20 cellular contexts compared by ENCODE assay signal in the genomic region with DNA sequence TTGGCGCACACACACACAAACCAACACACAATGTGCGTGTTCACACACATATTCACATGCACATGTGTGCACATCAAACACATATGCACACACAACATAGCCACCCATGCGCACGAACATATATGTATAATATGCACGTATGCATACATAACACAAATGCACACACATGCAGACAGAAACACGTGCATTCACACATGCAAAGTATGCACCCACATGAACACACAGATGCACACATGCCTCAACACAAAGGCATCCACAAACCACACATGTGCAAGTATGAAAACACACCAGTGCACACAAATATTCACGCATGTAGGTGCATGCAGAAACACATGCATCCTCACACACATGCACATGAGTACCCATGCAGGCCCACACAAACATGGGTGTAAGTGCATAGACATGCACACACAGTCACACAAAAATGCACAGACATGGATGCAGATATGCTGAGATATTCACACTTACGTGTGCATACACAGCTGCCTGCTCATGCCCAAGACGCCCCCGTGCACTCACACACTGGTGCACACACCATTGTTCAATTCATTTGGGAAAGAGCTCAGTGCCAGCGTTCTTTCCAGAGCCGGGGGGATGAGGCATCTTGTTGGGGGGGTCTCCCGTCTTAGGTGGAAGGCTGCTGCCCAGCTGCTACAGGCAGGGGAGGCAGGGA. TPM values are rescaled to one million over a fixed set of nuclear protein-coding genes. Genes with fewer than 3 reads are reported as not detected.
DNase-seq lines count a peak whose midpoint lies in the region; ATAC-seq, FAIRE-seq and TF ChIP-seq lines count a peak whose summit lies in the region.
"Had no signal": no experiment of that assay in that cellular context is flagged by ENCODE, and none has a peak within 500 bp of the region (broad histone marks: within the 10 kb centered on the region; RNA-seq: fewer than 3 reads in every experiment).

No MANE protein-coding gene starts in this region.

- H2AK5ac ChIP-seq in neuronal stem cell (ENCODE audit: low read depth, low read length) = no peak overlapping the region

- no peak overlapping the region for H2BK5ac ChIP-seq in neuronal stem cell (ENCODE audit: low read length)

- H3K14ac ChIP-seq in neuronal stem cell (ENCODE audit: low read length) = no peak overlapping the region

- peaks cover 2% of the 10 kb centered on the region for H3K79me1 ChIP-seq in neuronal stem cell (ENCODE audit: low read depth, low read length)

- H3K9ac ChIP-seq in BLaER1 treated with 17β-estradiol and CSF1 and Interleukin-3, amounts not matched to agents 10 nM and 100 nM = no peak overlapping the region
- no peak overlapping the region for H3K9ac ChIP-seq in neuronal stem cell (ENCODE audit: low read depth, low read length, poor library complexity)
- H3K9ac ChIP-seq: GM23248 had no signal

- no peak overlapping the region for H3K18ac ChIP-seq in neuronal stem cell (ENCODE audit: low read length)

- H3K23ac ChIP-seq in neuronal stem cell (ENCODE audit: low read depth, low read length, poor library complexity) = no peak overlapping the region

- no peak overlapping the region for H3K27ac ChIP-seq in BLaER1 treated with 17β-estradiol and CSF1 and Interleukin-3, amounts not matched to agents 10 nM and 100 nM
- H3K27ac ChIP-seq in coronary artery (peak overlapping the region; percentile 21 to 48), neuronal stem cell (replicated peaks; ENCODE audit: low read length) (no peak overlapping the region)
- H3K27ac ChIP-seq: GM23248 had no signal

- DNase-seq in HTR-8/SVneo (ENCODE audit: insufficient read length, low spot score) (no peak), coronary artery (ENCODE audit: low spot score) (no peak), neuronal stem cell (ENCODE audit: low spot score) (no peak), cerebellar nuclear complex (lab: John Stamatoyannopoulos, UW) (no peak), activated T-cell treated with anti-CD3 and anti-CD28 coated beads for 4 hours (no peak)
- DNase-seq in activated T-cell treated with anti-CD3 and anti-CD28 coated beads, Interleukin-2, amount 50 U/mL, for 48 hours = no peak
- DNase-seq: C1 segment of cervical spinal cord; Calu3; CD4-positive, alpha-beta memory T cell; DMS53; GF-D8; H9 had no signal

- H3K4me3 ChIP-seq in BLaER1 treated with 17β-estradiol and CSF1 and Interleukin-3, amounts not matched to agents 10 nM and 100 nM = no peak overlapping the region
- no peak overlapping the region for H3K4me3 ChIP-seq in coronary artery
- peak overlapping the region in 1 of 2 donors; percentile 65 for H3K4me3 ChIP-seq in neuronal stem cell (ENCODE audit: low read length in 2 of 2)
- H3K4me3 ChIP-seq: GM23248 had no signal

- no peak overlapping the region for H3K4ac ChIP-seq in neuronal stem cell (ENCODE audit: low read length)

- peak; percentile 72 for FAIRE-seq in HTR-8/SVneo (lab: Jason Lieb, UNC)
- FAIRE-seq: A204.1, GM12891, GM18507 had no signal

- TF ChIP-seq CTCF in coronary artery (IDR thresholded peaks at IDR 0.05) = no peak

- no CpG with 5 or more reads among the region's 13 CpGs for WGBS in neuronal stem cell (ENCODE audit: extremely low coverage in 2 of 2, insufficient read length in 2 of 2, insufficient replicate concordance in 1 of 2), 2 donors

- no peak overlapping the region for H2BK120ac ChIP-seq in neuronal stem cell (ENCODE audit: low read depth, low read length)

- no peaks in the 10 kb centered on the region for H3K36me3 ChIP-seq in BLaER1 treated with 17β-estradiol and CSF1 and Interleukin-3, amounts not matched to agents 10 nM and 100 nM
- H3K36me3 ChIP-seq in neuronal stem cell (replicated peaks in 1 of 2; ENCODE audit: control insufficient read depth in 2 of 2, insufficient read depth in 2 of 2, low read length in 2 of 2) = peaks cover 0 to 5% of the 10 kb centered on the region in 2 donors

- ATAC-seq in GM19351 (IDR thresholded peaks at IDR 0.05; ENCODE audit: unreplicated experiment) = no peak
- ATAC-seq: HCT116 had no signal

- H3K4me1 ChIP-seq in BLaER1 treated with 17β-estradiol and CSF1 and Interleukin-3, amounts not matched to agents 10 nM and 100 nM = peaks cover 19 to 57% (median 52%) of the 10 kb centered on the region in 10 experiments
- H3K4me1 ChIP-seq in neuronal stem cell (ENCODE audit: control insufficient read depth in 2 of 2, insufficient read depth in 1 of 2, low read depth in 1 of 2, low read length in 2 of 2) = peaks cover 0 to 8% of the 10 kb centered on the region in 2 donors

- H3K4me2 ChIP-seq in BLaER1 treated with 17β-estradiol and CSF1 and Interleukin-3, amounts not matched to agents 10 nM and 100 nM = peak overlapping the region; percentile 79 to 99 (median 91); a peak in 20 of 22 replicates
- no peak overlapping the region for H3K4me2 ChIP-seq in neuronal stem cell (ENCODE audit: insufficient read depth, low read length, poor library complexity, severe bottlenecking)

- peaks cover 0 to 73% (median 49%) of the 10 kb centered on the region in 11 experiments; a peak in 17 of 22 replicates for H4K20me1 ChIP-seq in BLaER1 treated with 17β-estradiol and CSF1 and Interleukin-3, amounts not matched to agents 10 nM and 100 nM

- no peak overlapping the region for H2AFZ ChIP-seq in neuronal stem cell (ENCODE audit: low read length)
- H2AFZ ChIP-seq: GM23248 had no signal

- H2BK12ac ChIP-seq in neuronal stem cell (ENCODE audit: low read length) = no peak overlapping the region

- peaks cover 34 to 86% (median 68%) of the 10 kb centered on the region in 11 experiments for H3K27me3 ChIP-seq in BLaER1 treated with 17β-estradiol and CSF1 and Interleukin-3, amounts not matched to agents 10 nM and 100 nM
- peaks cover 0 to 51% (median 11%) of the 10 kb centered on the region in 3 experiments for H3K27me3 ChIP-seq in neuronal stem cell (ENCODE audit: control insufficient read depth in 3 of 3, insufficient read depth in 3 of 3, low read depth in 1 of 3, low read length in 3 of 3)

- peak overlapping the region; percentile 33 for H4K8ac ChIP-seq in neuronal stem cell (ENCODE audit: low read depth, low read length)

- no peaks in the 10 kb centered on the region for H3K9me3 ChIP-seq in BLaER1 treated with 17β-estradiol and CSF1 and Interleukin-3, amounts not matched to agents 10 nM and 100 nM (replicated peaks in 1 of 11)
- no peaks in the 10 kb centered on the region for H3K9me3 ChIP-seq in neuronal stem cell (replicated peaks in 1 of 2; ENCODE audit: control insufficient read depth in 2 of 2, insufficient read depth in 1 of 2, low read depth in 1 of 2, low read length in 2 of 2)

- H2BK15ac ChIP-seq in neuronal stem cell (ENCODE audit: low read length) = no peak overlapping the region

- no peak overlapping the region for H4K91ac ChIP-seq in neuronal stem cell (ENCODE audit: low read depth, low read length, poor library complexity)

RNA-seq across cellular contexts. Expression of gene ARHGEF16, which starts 52.7 kb away (rescaled TPM):
- 1.5 TPM for polyA plus RNA-seq in neuronal stem cell (2013, experiment 1 of 2)
- 1.4 TPM for polyA plus RNA-seq in neuronal stem cell (2013, experiment 2 of 2)
- polyA plus RNA-seq: AG04450, GM23248 had no signal

Comparison
In these comparisons a context has a peak if more than half of its experiments do, and no peak if none do; other contexts are left out.
1. H3K27ac ChIP-seq: peak in coronary artery (2 of 2); none in BLaER1 treated with 17β-estradiol and CSF1 and Interleukin-3, amounts not matched to agents 10 nM and 100 nM (0 of 11) and neuronal stem cell (single experiment).